ENCODE assay signal across 8 cellular contexts in the genomic region with DNA sequence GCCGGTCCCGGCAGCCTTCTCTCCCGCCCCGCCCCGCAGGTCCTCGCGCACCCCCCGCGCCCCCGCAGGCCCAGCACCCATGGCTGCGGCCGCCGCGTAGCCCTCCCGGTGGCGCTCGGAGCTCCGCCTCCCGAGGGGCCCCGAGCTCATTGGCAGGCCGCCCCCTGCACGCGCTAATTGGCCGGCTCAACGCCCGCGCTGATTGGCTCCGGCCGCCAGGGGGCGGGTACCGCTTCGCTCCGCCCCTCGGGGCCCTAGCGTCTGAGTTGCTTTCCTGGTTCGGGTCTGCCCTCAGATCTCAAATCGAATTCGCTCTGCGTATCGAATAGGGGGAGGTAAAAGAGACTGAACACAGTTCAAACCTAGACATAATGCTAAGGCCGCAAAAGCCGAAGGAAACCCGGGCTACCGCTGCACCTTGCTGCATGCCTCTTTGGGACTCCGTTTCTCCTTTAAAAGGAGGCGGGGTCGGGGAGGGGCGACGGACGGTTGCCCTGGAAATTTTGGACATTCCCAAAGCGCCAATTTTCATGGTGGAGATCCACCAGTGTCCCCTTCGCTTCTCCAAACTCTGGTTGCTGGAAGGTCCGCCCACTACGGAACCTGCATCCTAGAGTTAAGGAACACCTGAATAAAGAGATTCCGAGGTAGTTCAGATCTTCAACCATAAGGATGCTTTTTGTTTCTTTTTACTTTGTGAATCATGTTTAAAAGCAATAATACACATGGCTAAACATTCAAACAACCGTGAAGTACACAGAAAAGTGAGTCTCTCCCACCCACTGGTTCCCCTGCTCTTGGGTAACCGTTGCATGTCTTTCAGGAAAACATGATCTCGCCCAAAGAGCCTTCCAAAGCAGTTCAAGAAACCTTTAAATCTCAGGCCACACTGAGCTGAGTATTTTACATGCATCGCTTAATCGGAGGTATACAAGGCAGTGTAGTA. TPM values are rescaled to one million over a fixed set of nuclear protein-coding genes. Genes with fewer than 3 reads are reported as not detected.
A peak's percentile ranks its signal among the peaks of the same experiment; 100 is the strongest.
DNase-seq lines count a peak whose midpoint lies in the region; ATAC-seq and TF ChIP-seq lines count a peak whose summit lies in the region.

A gene (minus strand): TSS at position 117 of the 946 bp plus-strand sequence. CDS start 463 bp downstream, outside the sequence.

- ATAC-seq in GM18909 (IDR thresholded peaks at IDR 0.05; ENCODE audit: poor library complexity, unreplicated experiment) (peak; percentile 67), HG03159 (IDR thresholded peaks at IDR 0.05; ENCODE audit: unreplicated experiment) (peak; percentile 57)

- no peaks in the 10 kb centered on the region for H3K27me3 ChIP-seq in kidney epithelial cell (ENCODE audit: control insufficient read depth, insufficient read depth, low read length)

- no peaks in the 10 kb centered on the region for H3K36me3 ChIP-seq in kidney epithelial cell (ENCODE audit: control insufficient read depth, insufficient read depth, low read length)

- DNase-seq in AG08396 (ENCODE audit: low spot score): peak; percentile 100
- DNase-seq in NCI-H345 treated with DMSO at 0.1 percent for 48 hours (lab: John Stamatoyannopoulos, UW; ENCODE audit: unreplicated experiment): peak; percentile 86
- peak; percentile 95 for DNase-seq in activated CD4-positive, CD25-positive, alpha-beta regulatory T cell treated with anti-CD3 and anti-CD28 coated beads, Interleukin-2, amount 50 U/mL, for 72 hours
- peak; percentile 92 for DNase-seq in cerebellar cortex (ENCODE audit: low spot score)
- no peak for DNase-seq in kidney epithelial cell (ENCODE audit: low read depth)
- DNase-seq in stimulated activated CD4-positive, alpha-beta T cell treated with anti-CD3 and anti-CD28 coated beads, Interleukin-15, amount 100 ng/mL, for 48 hours (ENCODE audit: low read depth in 2 of 2): peak; percentile 87 to 95

- peak within 1 kb of the TSS; percentile 48 for H3K4me3 ChIP-seq in kidney epithelial cell (ENCODE audit: low read depth, low read length)

- TF ChIP-seq CTCF in kidney epithelial cell (IDR thresholded peaks at IDR 0.05; ENCODE audit: insufficient read depth, low read length, poor library complexity, severe bottlenecking): no peak

RNA-seq across cellular contexts. Expression of the gene that starts here (rescaled TPM):
- 60.1 and 62.5 TPM in 2 replicates for total RNA-seq in kidney epithelial cell
